In genomic region chr10:4903126-4903525, GRCh38 we compare ENCODE assay signal across 8 cellular contexts.
DNase-seq lines count a peak whose midpoint lies in the region; ATAC-seq, FAIRE-seq and TF ChIP-seq lines count a peak whose summit lies in the region.
"Not testable (repeated sequence)": the region's sequence is repeated elsewhere in the genome, so short reads cannot be mapped to it uniquely, and the experiment has no call there.

No MANE protein-coding gene starts in this region.

- not testable (repeated sequence) for H3K27me3 Mint-ChIP-seq in CD4-positive, alpha-beta T cell; activated T-cell treated with anti-CD3 and anti-CD28 coated beads, Interleukin-2, amount 50 U/mL, for 4 hours (ENCODE audit: low read depth); activated naive CD8-positive, alpha-beta T cell
- H3K27me3 Mint-ChIP-seq in T-helper 17 cell, result peaks cover 11% of the 10 kb centered on the region

- not testable (repeated sequence) for FAIRE-seq in pancreas (lab: Jason Lieb, UNC)

- WGBS in pancreas, 2 donors, result 15 to 21% methylated on average over 7 of the region's 7 CpGs

- H3K27me3 ChIP-seq in CD4-positive, alpha-beta T cell (ENCODE audit: control insufficient read depth, insufficient read depth, low read length); right atrium auricular region; pancreas; thoracic aorta (replicated peaks; ENCODE audit: insufficient read depth): not testable (repeated sequence)

- not testable (repeated sequence) for H3K9me3 Mint-ChIP-seq in CD4-positive, alpha-beta T cell; activated T-cell treated with anti-CD3 and anti-CD28 coated beads, Interleukin-2, amount 50 U/mL, for 4 hours; activated naive CD8-positive, alpha-beta T cell (ENCODE audit: low read depth)

- intact Hi-C loops in CD4-positive, alpha-beta T cell (cut with DNase I, micrococcal nuclease); pancreas (cut with DNase I): not testable (repeated sequence)

- peak overlapping the region; percentile 73 for H3K4me3 Mint-ChIP-seq in CD4-positive, alpha-beta T cell
- H3K4me3 Mint-ChIP-seq in T-helper 17 cell, result peak overlapping the region; percentile 53
- H3K4me3 Mint-ChIP-seq in activated T-cell treated with anti-CD3 and anti-CD28 coated beads, Interleukin-2, amount 50 U/mL, for 4 hours, result peak overlapping the region; percentile 19
- H3K4me3 Mint-ChIP-seq in activated naive CD8-positive, alpha-beta T cell, result not testable (repeated sequence)

- TF ChIP-seq CTCF in CD4-positive, alpha-beta T cell (IDR thresholded peaks at IDR 0.05); coronary artery (IDR thresholded peaks at IDR 0.05); right atrium auricular region (IDR thresholded peaks at IDR 0.05); pancreas (IDR thresholded peaks at IDR 0.05); thoracic aorta (IDR thresholded peaks at IDR 0.05): not testable (repeated sequence)

- not testable (repeated sequence) for H3K4me3 ChIP-seq in coronary artery, right atrium auricular region, pancreas, thoracic aorta

- H3K36me3 Mint-ChIP-seq in CD4-positive, alpha-beta T cell (ENCODE audit: low read depth); T-helper 17 cell (ENCODE audit: low read depth); activated T-cell treated with anti-CD3 and anti-CD28 coated beads, Interleukin-2, amount 50 U/mL, for 4 hours (ENCODE audit: insufficient read depth); activated naive CD8-positive, alpha-beta T cell: not testable (repeated sequence)

- not testable (repeated sequence) for H3K9me3 ChIP-seq in CD4-positive, alpha-beta T cell (ENCODE audit: control insufficient read depth, low read length); T-helper 17 cell (ENCODE audit: control insufficient read depth, low read length, poor library complexity, severe bottlenecking); right atrium auricular region; pancreas; thoracic aorta

- not testable (repeated sequence) for ATAC-seq in CD4-positive, alpha-beta T cell (ENCODE audit: poor library complexity); T-helper 17 cell; activated T-cell treated with anti-CD3 and anti-CD28 coated beads, Interleukin-2, amount 50 U/mL, for 4 hours; thoracic aorta (ENCODE audit: insufficient number of reproducible peaks, low FRiP score, low read depth)
- peak; percentile 42 to 59 (median 49) for ATAC-seq in pancreas

- POLR2A ChIA-PET in CD4-positive, alpha-beta T cell (lab: Charles Lee), result not testable (repeated sequence)

- peaks cover 16% of the 10 kb centered on the region for H3K4me1 Mint-ChIP-seq in CD4-positive, alpha-beta T cell (ENCODE audit: low read depth)
- not testable (repeated sequence) for H3K4me1 Mint-ChIP-seq in T-helper 17 cell; activated T-cell treated with anti-CD3 and anti-CD28 coated beads, Interleukin-2, amount 50 U/mL, for 4 hours (ENCODE audit: low read depth); activated naive CD8-positive, alpha-beta T cell (ENCODE audit: low read depth)

- H3K36me3 ChIP-seq in right atrium auricular region, pancreas, thoracic aorta: not testable (repeated sequence)

- not testable (repeated sequence) for H3K27ac ChIP-seq in CD4-positive, alpha-beta T cell (ENCODE audit: low read depth, low read length)
- H3K27ac ChIP-seq in coronary artery (peak overlapping the region; percentile 46 to 80), right atrium auricular region (peak overlapping the region; percentile 59 to 63), pancreas (peak overlapping the region; percentile 28 to 86 (median 69)), thoracic aorta (peak overlapping the region; percentile 74 to 84)

- CTCF ChIA-PET in CD4-positive, alpha-beta T cell (lab: Charles Lee), result not testable (repeated sequence)

- peak overlapping the region; percentile 76 for H3K27ac Mint-ChIP-seq in CD4-positive, alpha-beta T cell
- not testable (repeated sequence) for H3K27ac Mint-ChIP-seq in T-helper 17 cell
- peak overlapping the region; percentile 52 for H3K27ac Mint-ChIP-seq in activated naive CD8-positive, alpha-beta T cell

- peaks cover 0 to 18% of the 10 kb centered on the region in 2 donors for H3K4me1 ChIP-seq in right atrium auricular region
- H3K4me1 ChIP-seq in pancreas, result peaks cover 0 to 16% (median 13%) of the 10 kb centered on the region in 3 donors
- H3K4me1 ChIP-seq in thoracic aorta (ENCODE audit: control insufficient read depth in 1 of 2, low read depth in 2 of 2), result peaks cover 23 to 34% of the 10 kb centered on the region in 2 donors

- not testable (repeated sequence) for DNase-seq in CD4-positive, alpha-beta T cell; T-helper 17 cell; activated T-cell treated with anti-CD3 and anti-CD28 coated beads, Interleukin-2, amount 50 U/mL, for 4 hours; coronary artery (ENCODE audit: low spot score); right atrium auricular region (ENCODE audit: low spot score); pancreas; thoracic aorta (ENCODE audit: low spot score)
